11 cellular contexts compared by ENCODE assay signal in genomic region chr12:92432724-92433281, GRCh38.
A peak's percentile ranks its signal among the peaks of the same experiment; 100 is the strongest.
DNase-seq lines count a peak whose midpoint lies in the region; ATAC-seq, FAIRE-seq and TF ChIP-seq lines count a peak whose summit lies in the region.
"Had no signal": no experiment of that assay in that cellular context is flagged by ENCODE, and none has a peak within 500 bp of the region (broad histone marks: within the 10 kb centered on the region; RNA-seq: fewer than 3 reads in every experiment).

No MANE protein-coding gene starts in this region.

- no peak overlapping the region for H3K4me3 Mint-ChIP-seq in natural killer cell

- peaks cover 2 to 4% of the 10 kb centered on the region in 2 donors for H3K9me3 Mint-ChIP-seq in natural killer cell

- TF ChIP-seq POLR2A in GM12891 (IDR thresholded peaks at IDR 0.05; ENCODE audit: low read depth, low read length), result no peak

- H3K36me3 Mint-ChIP-seq in natural killer cell, result no peaks in the 10 kb centered on the region

- peak; percentile 94 for FAIRE-seq in GM12891 (lab: Jason Lieb, UNC)
- FAIRE-seq: kidney had no signal

- no peak overlapping the region for H3K27ac Mint-ChIP-seq in natural killer cell

- TF ChIP-seq CTCF in natural killer cell (IDR thresholded peaks at IDR 0.05), result no peak

- ATAC-seq in GM19324 (IDR thresholded peaks at IDR 0.05; ENCODE audit: low FRiP score, unreplicated experiment), result peak; percentile 58
- ATAC-seq in HG02938 (IDR thresholded peaks at IDR 0.05; ENCODE audit: unreplicated experiment), result peak; percentile 85
- no peak for ATAC-seq in natural killer cell

- no peaks in the 10 kb centered on the region for H3K27me3 Mint-ChIP-seq in natural killer cell (ENCODE audit: low read depth in 2 of 2)

- intact Hi-C loops in natural killer cell (cut with micrococcal nuclease), result no loop called here

- DNase-seq in GM12891 (ENCODE audit: insufficient read length, low spot score) (no peak), MV-4-11 (lab: John Stamatoyannopoulos, UW) (peak; percentile 31), NCI-H774 (lab: John Stamatoyannopoulos, UW) (no peak), NCI-H524 (lab: John Stamatoyannopoulos, UW) (no peak), natural killer cell (no peak)
- no peak for DNase-seq in stimulated activated CD4-positive, alpha-beta T cell treated with anti-CD3 and anti-CD28 coated beads, Interleukin-1b, Interleukin-23, amount 100 ng/mL, for 48 hours
- DNase-seq: activated CD4-positive, alpha-beta T cell treated with anti-CD3 and anti-CD28 coated beads, Interleukin-2, amount 50 U/mL, for 48 hours; HCEC 1CT; kidney had no signal

- H3K4me1 Mint-ChIP-seq in natural killer cell, result peaks cover 47 to 49% of the 10 kb centered on the region in 2 donors

TF ChIP-seq in GM12891, 5 proteins besides CTCF, POLR2A, EP300 and RAD21:
- TF ChIP-seq POLR2AphosphoS5 (IDR thresholded peaks at IDR 0.05; ENCODE audit: low read depth, low read length) (no peak), SPI1 (IDR thresholded peaks at IDR 0.05; ENCODE audit: low read depth, low read length) (0 out of 2 replicates have a peak, but pooled peaks have one; percentile 32), POU2F2 (IDR thresholded peaks at IDR 0.05; ENCODE audit: low read depth, low read length) (no peak), PAX5 (IDR thresholded peaks at IDR 0.05; ENCODE audit: insufficient read depth, low read length, severe bottlenecking) (no peak), TAF1 (IDR thresholded peaks at IDR 0.05; ENCODE audit: low read depth, low read length) (0 out of 2 replicates have a peak, but pooled peaks have one; percentile 31)
TF ChIP-seq in GM12891: peak in this region for 2.

Comparison
In these comparisons a context has a peak if more than half of its experiments do, and no peak if none do; other contexts are left out.
1. ATAC-seq: peak in GM19324 (single experiment) and HG02938 (single experiment); none in natural killer cell (0 of 3).